Comparison of ENCODE assay signal across 16 cellular contexts in genomic region chr3:195173696-195174095, GRCh38.
DNase-seq lines count a peak whose midpoint lies in the region; ATAC-seq and TF ChIP-seq lines count a peak whose summit lies in the region.
"Had no signal": no experiment of that assay in that cellular context is flagged by ENCODE, and none has a peak within 500 bp of the region (broad histone marks: within the 10 kb centered on the region; RNA-seq: fewer than 3 reads in every experiment).

No MANE protein-coding gene starts in this region.

- H3K36me3 ChIP-seq in right atrium auricular region: peaks cover 4% of the 10 kb centered on the region
- H3K36me3 ChIP-seq: Peyer's patch had no signal

- H3K9me3 ChIP-seq in right atrium auricular region: no peaks in the 10 kb centered on the region
- H3K9me3 ChIP-seq: Peyer's patch had no signal

- peaks cover 11% of the 10 kb centered on the region for H3K36me3 Mint-ChIP-seq in neural crest cell (ENCODE audit: low read depth)
- no peaks in the 10 kb centered on the region for H3K36me3 Mint-ChIP-seq in activated CD4-positive, alpha-beta memory T cell treated with anti-CD3 and anti-CD28 coated beads for 36 hours
- peaks cover 21% of the 10 kb centered on the region for H3K36me3 Mint-ChIP-seq in T-cell

- H3K4me1 Mint-ChIP-seq in neural crest cell (peaks cover 23% of the 10 kb centered on the region), T-cell (peaks cover 3 to 8% (median 4%) of the 10 kb centered on the region in 3 donors)
- H3K4me1 Mint-ChIP-seq in activated CD4-positive, alpha-beta memory T cell treated with anti-CD3 and anti-CD28 coated beads for 36 hours (ENCODE audit: low read depth): no peaks in the 10 kb centered on the region

- H3K27me3 Mint-ChIP-seq in neural crest cell (ENCODE audit: low read depth) (no peaks in the 10 kb centered on the region), T-cell (no peaks in the 10 kb centered on the region)
- peaks cover 1% of the 10 kb centered on the region for H3K27me3 Mint-ChIP-seq in activated CD4-positive, alpha-beta memory T cell treated with anti-CD3 and anti-CD28 coated beads for 36 hours

- no peak overlapping the region for H3K4me3 ChIP-seq in right atrium auricular region
- H3K4me3 ChIP-seq: Peyer's patch had no signal

- TF ChIP-seq CTCF in neural crest cell (conservative IDR thresholded peaks at IDR 0.05) (no peak), right atrium auricular region (IDR thresholded peaks at IDR 0.05) (no peak)

- POLR2A ChIA-PET in activated CD4-positive, alpha-beta memory T cell treated with anti-CD3 and anti-CD28 coated beads for 36 hours (lab: Charles Lee): interaction anchor here (1.2 kb wide), 1 partner anchor 22 kb away, joined by 3 read pairs; no protein-coding TSS in a partner anchor
- POLR2A ChIA-PET in T-cell (lab: Charles Lee): no interaction called here

- peaks cover 0 to 40% of the 10 kb centered on the region in 2 donors for H3K4me1 ChIP-seq in right atrium auricular region

- ATAC-seq in T-cell (replicated peaks in 1 of 4): no peak

- intact Hi-C loops in activated CD4-positive, alpha-beta memory T cell treated with anti-CD3 and anti-CD28 coated beads for 36 hours (cut with micrococcal nuclease): no loop called here

- H3K27ac Mint-ChIP-seq in neural crest cell (ENCODE audit: unreplicated experiment) (peak overlapping the region; percentile 83), T-cell (no peak overlapping the region)
- no peak overlapping the region for H3K27ac Mint-ChIP-seq in activated CD4-positive, alpha-beta memory T cell treated with anti-CD3 and anti-CD28 coated beads for 36 hours

- H3K9me3 Mint-ChIP-seq in neural crest cell (no peaks in the 10 kb centered on the region), T-cell (no peaks in the 10 kb centered on the region)
- no peaks in the 10 kb centered on the region for H3K9me3 Mint-ChIP-seq in activated CD4-positive, alpha-beta memory T cell treated with anti-CD3 and anti-CD28 coated beads for 36 hours
- H3K9me3 Mint-ChIP-seq: H9 had no signal

- CTCF ChIA-PET in activated CD4-positive, alpha-beta memory T cell treated with anti-CD3 and anti-CD28 coated beads for 36 hours (lab: Charles Lee): no interaction called here
- CTCF ChIA-PET in T-cell (lab: Charles Lee): no interaction called here

- no peak overlapping the region for H3K27ac ChIP-seq in right atrium auricular region
- H3K27ac ChIP-seq: 22Rv1, Peyer's patch had no signal

- peak; percentile 50 for DNase-seq in activated effector memory CD4-positive, alpha-beta T cell treated with anti-CD3 and anti-CD28 coated beads, Interleukin-2, amount 50 U/mL, for 16 hours
- DNase-seq in activated effector memory CD4-positive, alpha-beta T cell treated with Interleukin-2 at 50 U/mL for 16 hours: no peak
- DNase-seq in dermis blood vessel endothelial cell: peak; percentile 46
- DNase-seq in neural crest cell (ENCODE audit: low read depth, low spot score): no peak
- no peak for DNase-seq in activated CD4-positive, alpha-beta memory T cell treated with anti-CD3 and anti-CD28 coated beads for 36 hours
- no peak for DNase-seq in stimulated activated CD4-positive, alpha-beta T cell treated with anti-CD3 and anti-CD28 coated beads, Interleukin-15, amount 100 ng/mL, for 24 hours
- DNase-seq in right atrium auricular region (ENCODE audit: low spot score): no peak
- no peak for DNase-seq in T-cell
- DNase-seq: DMS79 treated with DMSO at 0.1 percent for 48 hours, H9, MM.1S, NCI-H1092, NCI-H146, NCI-H2029 treated with DMSO at 0.1 percent for 48 hours, Peyer's patch had no signal

- H3K4me3 Mint-ChIP-seq in neural crest cell: no peak overlapping the region
- no peak overlapping the region for H3K4me3 Mint-ChIP-seq in activated CD4-positive, alpha-beta memory T cell treated with anti-CD3 and anti-CD28 coated beads for 36 hours
- H3K4me3 Mint-ChIP-seq in T-cell: no peak overlapping the region
- H3K4me3 Mint-ChIP-seq: H9 had no signal

- H3K27me3 ChIP-seq in right atrium auricular region: no peaks in the 10 kb centered on the region
- H3K27me3 ChIP-seq: Peyer's patch had no signal

Comparison
In these comparisons a context has a peak if more than half of its experiments do, and no peak if none do; other contexts are left out.
1. DNase-seq: peak in activated effector memory CD4-positive, alpha-beta T cell treated with anti-CD3 and anti-CD28 coated beads, Interleukin-2, amount 50 U/mL, for 16 hours (single experiment) and dermis blood vessel endothelial cell (single experiment); none in activated effector memory CD4-positive, alpha-beta T cell treated with Interleukin-2 at 50 U/mL for 16 hours (single experiment), neural crest cell (single experiment), activated CD4-positive, alpha-beta memory T cell treated with anti-CD3 and anti-CD28 coated beads for 36 hours (single experiment), stimulated activated CD4-positive, alpha-beta T cell treated with anti-CD3 and anti-CD28 coated beads, Interleukin-15, amount 100 ng/mL, for 24 hours (single experiment), right atrium auricular region (single experiment) and T-cell (0 of 34).